In genomic region chr12:8949525-8950286, GRCh38 we compare ENCODE assay signal across 8 cellular contexts. TPM values are rescaled to one million over a fixed set of nuclear protein-coding genes. Genes with fewer than 3 reads are reported as not detected.
A peak's percentile ranks its signal among the peaks of the same experiment; 100 is the strongest.
DNase-seq lines count a peak whose midpoint lies in the region; ATAC-seq and TF ChIP-seq lines count a peak whose summit lies in the region.

M6PR (minus strand) TSS chr12:8949645; CDS start chr12:8946404, 3,241 bp downstream.

- TF ChIP-seq CTCF in AG10803 (conservative IDR thresholded peaks at IDR 0.05; ENCODE audit: low read length) (peak; percentile 59), activated B cell treated with CpG ODN at 0.5 μM for 24 hours (IDR thresholded peaks at IDR 0.05) (no peak)

- peak within 1 kb of the TSS; percentile 99 for H3K27ac ChIP-seq in caudate nucleus (ENCODE audit: low read depth, low read length)

- H3K27ac Mint-ChIP-seq in activated B cell treated with CpG ODN at 0.5 μM for 24 hours: peak within 1 kb of the TSS; percentile 95
- peak within 1 kb of the TSS; percentile 88 to 98 (median 92) for H3K27ac Mint-ChIP-seq in immature natural killer cell

- no peaks in the 10 kb centered on the region for H3K9me3 Mint-ChIP-seq in activated B cell treated with CpG ODN at 0.5 μM for 24 hours
- H3K9me3 Mint-ChIP-seq in immature natural killer cell: peaks cover 0 to 5% (median 0%) of the 10 kb centered on the region in 6 donors

- H3K4me3 ChIP-seq in AG10803 (ENCODE audit: low read length): peak within 1 kb of the TSS; percentile 70

- H3K4me1 Mint-ChIP-seq in activated B cell treated with CpG ODN at 0.5 μM for 24 hours: peaks cover 50% of the 10 kb centered on the region
- H3K4me1 Mint-ChIP-seq in immature natural killer cell: peaks cover 68 to 79% of the 10 kb centered on the region in 2 donors

- CTCF ChIA-PET in activated B cell treated with CpG ODN at 0.5 μM for 24 hours (lab: Charles Lee): interaction anchor here (1.0 to 3.1 kb wide), 5 partner anchors 34 to 88 kb away, joined by 3 to 20 read pairs (median 5); partner anchors contain the start of gene PHC1

- peak within 1 kb of the TSS; percentile 99 for H3K4me3 Mint-ChIP-seq in activated B cell treated with CpG ODN at 0.5 μM for 24 hours
- peak within 1 kb of the TSS; percentile 89 to 97 (median 92) for H3K4me3 Mint-ChIP-seq in immature natural killer cell

- peaks cover 40% of the 10 kb centered on the region for H3K36me3 Mint-ChIP-seq in activated B cell treated with CpG ODN at 0.5 μM for 24 hours (ENCODE audit: low read depth)
- peaks cover 4 to 8% (median 5%) of the 10 kb centered on the region in 3 donors for H3K36me3 Mint-ChIP-seq in immature natural killer cell

- H3K27me3 Mint-ChIP-seq in activated B cell treated with CpG ODN at 0.5 μM for 24 hours (no peaks in the 10 kb centered on the region), immature natural killer cell (ENCODE audit: low read depth in 3 of 3) (peaks cover 0 to 18% (median 2%) of the 10 kb centered on the region in 3 donors)

- ATAC-seq in GM19023 (IDR thresholded peaks at IDR 0.05; ENCODE audit: unreplicated experiment) (peak; percentile 86), HG03280 (IDR thresholded peaks at IDR 0.05; ENCODE audit: unreplicated experiment) (peak; percentile 85), activated B cell treated with CpG ODN at 0.5 μM for 24 hours (ENCODE audit: low read depth) (peak; percentile 82)

- DNase-seq in AG10803 (ENCODE audit: low read depth) (peak; percentile 90), NCI-H345 (lab: John Stamatoyannopoulos, UW) (peak; percentile 98), activated B cell treated with CpG ODN at 0.5 μM for 24 hours (peak; percentile 89), caudate nucleus (lab: John Stamatoyannopoulos, UW) (peak; percentile 85 to 100 (median 98)), immature natural killer cell (peak; percentile 87 to 90 (median 88)), smooth muscle cell of the brain vasculature (ENCODE audit: low read depth, low spot score) (peak; percentile 76)

- intact Hi-C loops in activated B cell treated with CpG ODN at 0.5 μM for 24 hours (cut with micrococcal nuclease): loop anchor here (1.0 to 2.0 kb wide), 4 partner anchors 35 to 252 kb away; partner anchors contain the start of genes PHC1 and RIMKLB

- POLR2A ChIA-PET in activated B cell treated with CpG ODN at 0.5 μM for 24 hours (lab: Charles Lee): interaction anchor here (0.6 to 1.9 kb wide), 12 partner anchors 9 to 1415 kb away, joined by 3 to 8 read pairs (median 5); partner anchors contain the start of genes PHC1 and RIMKLB

RNA-seq across cellular contexts. Expression of gene M6PR, which starts in this region (rescaled TPM):
- 202 and 229 TPM in 2 replicates for total RNA-seq in activated B cell treated with CpG ODN at 0.5 μM for 24 hours
- polyA plus RNA-seq in immature natural killer cell: 100 to 1,000 TPM; 285 to 435 (median 395) TPM

Comparison
In these comparisons a context has a peak if more than half of its experiments do, and no peak if none do; other contexts are left out.
1. Peak in every context shown above with its lines: DNase-seq, ATAC-seq, H3K4me3 ChIP-seq and H3K27ac ChIP-seq.